In the genomic region with DNA sequence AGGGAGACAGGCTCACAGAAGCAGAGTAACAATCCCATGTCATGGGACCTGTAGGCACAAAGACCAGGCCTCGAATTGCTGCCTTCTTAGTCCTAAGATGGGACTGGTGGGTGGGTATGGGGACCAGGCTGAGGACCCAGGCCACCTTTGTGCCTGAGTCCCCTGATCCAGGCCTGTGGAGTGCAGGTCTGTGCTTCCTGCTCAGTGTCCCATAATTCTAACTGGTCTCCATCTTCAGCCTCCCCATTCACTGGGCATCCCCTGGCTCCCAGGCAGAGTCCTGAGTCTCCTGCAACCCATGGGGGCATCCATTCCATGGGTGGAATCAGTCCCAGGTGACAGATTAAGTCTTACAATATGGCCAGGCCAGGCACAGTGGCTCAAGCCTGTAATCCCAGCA, we compare ENCODE assay signal across 13 cellular contexts.
"Had no signal": no experiment of that assay in that cellular context is flagged by ENCODE, and none has a peak within 500 bp of the region (broad histone marks: within the 10 kb centered on the region; RNA-seq: fewer than 3 reads in every experiment).

No MANE protein-coding gene starts in this region.

- ATAC-seq: stimulated activated memory B cell treated with anti-CD40 and anti-IgM and Interleukin-4, amounts not matched to agents 10 μg/mL and 1 μg/mL and 100 μg/mL, for 72 hours had no signal

- H3K9me3 ChIP-seq: vagina had no signal

- H3K36me3 ChIP-seq: vagina had no signal

- H3K4me3 ChIP-seq: tibial nerve, vagina had no signal

- DNase-seq: activated CD4-positive, alpha-beta T cell treated with anti-CD3 and anti-CD28 coated beads, Interleukin-2, amount 10 ng/mL, durations not matched to agents 7 days and 5 days; activated CD4-positive, CD25-positive, alpha-beta regulatory T cell; activated CD8-positive, alpha-beta memory T cell treated with anti-CD3 and anti-CD28 coated beads for 24 hours; activated gamma-delta T cell treated with Interleukin-2 at 50 U/mL for 16 hours; cerebellar nuclear complex; effector memory CD4-positive, alpha-beta T cell; foreskin melanocyte; naive B cell; stimulated activated CD4-positive, alpha-beta T cell treated with anti-CD3 and anti-CD28 coated beads, Interleukin-2, amount 100 ng/mL, for 48 hours had no signal

- H3K4me1 ChIP-seq: parathyroid adenoma, tibial nerve, vagina had no signal

- H3K27ac ChIP-seq: parathyroid adenoma, tibial nerve, vagina had no signal

- H3K9ac ChIP-seq: parathyroid adenoma had no signal

- H3K79me2 ChIP-seq: parathyroid adenoma had no signal

- H2AFZ ChIP-seq: parathyroid adenoma had no signal

- H3K27me3 ChIP-seq: tibial nerve, vagina had no signal
